ENCODE assay signal across 1 cellular context in the genomic region with DNA sequence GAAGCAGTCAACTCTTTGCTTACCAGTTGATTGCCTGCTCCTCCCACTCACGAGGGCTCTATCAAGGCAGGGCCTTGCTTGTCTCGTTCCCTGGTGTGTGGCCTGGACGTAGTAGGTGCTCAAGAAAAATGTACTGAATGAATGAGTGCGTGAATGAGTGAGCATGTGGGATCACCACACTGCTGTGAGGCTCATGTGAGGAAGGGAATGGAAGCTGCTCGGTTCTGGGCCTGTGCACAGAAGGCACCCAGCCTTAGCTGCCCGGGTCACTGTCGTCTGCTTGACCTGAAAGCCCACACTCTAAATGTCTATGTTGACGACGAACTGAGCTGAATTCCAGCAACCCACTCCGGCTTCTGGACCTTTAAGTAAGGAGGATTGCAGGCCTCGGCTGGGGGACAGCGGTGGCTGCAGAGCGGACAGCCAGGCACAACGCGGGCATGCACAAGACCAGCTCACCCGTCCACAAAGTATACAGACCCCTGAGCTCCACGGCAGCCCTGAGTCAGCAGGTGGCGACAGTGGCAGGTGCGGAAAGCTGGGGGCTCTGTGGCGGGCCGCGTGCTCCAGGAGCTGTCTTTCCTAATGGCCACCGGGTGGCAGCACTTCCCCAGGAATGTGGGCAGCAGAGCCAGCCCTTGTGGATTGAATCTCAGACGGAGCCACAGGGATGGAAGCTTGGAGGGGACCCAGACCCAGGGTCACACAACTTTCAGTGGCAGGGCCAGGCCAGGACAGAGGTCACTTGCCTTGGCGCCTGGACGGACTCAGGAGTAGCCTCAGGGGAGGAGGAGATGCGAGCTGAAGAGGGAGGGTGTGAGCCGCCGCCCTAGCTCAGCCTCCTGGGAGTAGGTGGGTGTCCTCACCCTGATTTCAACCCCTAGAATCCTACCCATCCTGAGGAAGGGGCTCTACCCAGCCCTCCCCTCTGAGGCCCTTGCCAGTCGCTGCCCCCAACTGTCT.
TF ChIP-seq lines count a peak whose summit lies in the region.

No MANE protein-coding gene starts in this region.

TF ChIP-seq in IMR-90, 13 proteins besides CTCF, POLR2A, EP300 and RAD21:
- TF ChIP-seq MAZ (IDR thresholded peaks at IDR 0.05; ENCODE audit: borderline replicate concordance, low read depth, low read length) (peak; percentile 34; the same call in 1 of the 2 replicates), SMC3 (IDR thresholded peaks at IDR 0.05; ENCODE audit: low read depth, low read length) (peak; percentile 83), NFE2L2 (IDR thresholded peaks at IDR 0.05; ENCODE audit: low read depth, low read length) (no peak)
